Comparison of ENCODE assay signal across 9 cellular contexts in genomic region chr7:11458736-11459483, GRCh38.
A peak's percentile ranks its signal among the peaks of the same experiment; 100 is the strongest.
DNase-seq lines count a peak whose midpoint lies in the region; TF ChIP-seq lines count a peak whose summit lies in the region.
"Had no signal": no experiment of that assay in that cellular context is flagged by ENCODE, and none has a peak within 500 bp of the region (broad histone marks: within the 10 kb centered on the region; RNA-seq: fewer than 3 reads in every experiment).

No MANE protein-coding gene starts in this region.

- H3K23ac ChIP-seq in H9 (ENCODE audit: insufficient read length, low read depth, low read length) = no peak overlapping the region

- no peaks in the 10 kb centered on the region for H3K79me2 ChIP-seq in H9 (ENCODE audit: insufficient read depth, low read length)

- H3K4me1 Mint-ChIP-seq in H9 = 0 out of 4 replicates have a peak, but pooled peaks cover 0 to under 1% of the 10 kb centered on the region in 2 experiments

- H3K9ac ChIP-seq in H9 (ENCODE audit: extremely low read depth, insufficient read length, low read length) = no peak overlapping the region

- no peak overlapping the region for H3K4me2 ChIP-seq in H9 (ENCODE audit: insufficient read depth, insufficient read length, low read length)

- no peak overlapping the region for H2BK15ac ChIP-seq in H9 (ENCODE audit: low read depth, low read length)

- H3K27ac Mint-ChIP-seq in H9 = no peak overlapping the region

- no peaks in the 10 kb centered on the region for H3K9me3 ChIP-seq in H9 (ENCODE audit: control insufficient read depth, low read depth, low read length)
- H3K9me3 ChIP-seq: SJSA1 had no signal

- H3K14ac ChIP-seq in H9 (ENCODE audit: insufficient read depth, low read length) = no peak overlapping the region

- no peak overlapping the region for H3K4me3 Mint-ChIP-seq in H9

- no peak for TF ChIP-seq POLR2A in erythroblast (IDR thresholded peaks at IDR 0.05; ENCODE audit: low read length)

- H2BK20ac ChIP-seq in H9 (ENCODE audit: low read depth, low read length, poor library complexity, severe bottlenecking) = no peak overlapping the region

- no peak for TF ChIP-seq CTCF in choroid plexus epithelial cell (conservative IDR thresholded peaks at IDR 0.05; ENCODE audit: low read depth, low read length)
- no peak for TF ChIP-seq CTCF in H9 (conservative IDR thresholded peaks at IDR 0.05)

- H3K9me3 Mint-ChIP-seq in H9 = no peaks in the 10 kb centered on the region

- H3T11ph ChIP-seq in H9 (ENCODE audit: low read length) = no peak overlapping the region

- no CpG with 5 or more reads among the region's 5 CpGs for WGBS in H9 (ENCODE audit: extremely low coverage, insufficient read length, low lambda C conversion rate)

- no peak overlapping the region for H3K56ac ChIP-seq in H9 (ENCODE audit: insufficient read length, low read depth, low read length)

- H3K18ac ChIP-seq in H9 (ENCODE audit: insufficient read length, low read depth, low read length) = no peak overlapping the region

- no peaks in the 10 kb centered on the region for H4K20me1 ChIP-seq in H9 (ENCODE audit: control insufficient read depth, insufficient read depth, insufficient read length)

- H3K79me1 ChIP-seq in H9 (ENCODE audit: insufficient read depth, low read depth, low read length, poor library complexity, severe bottlenecking) = no peaks in the 10 kb centered on the region

- H2BK120ac ChIP-seq in H9 (ENCODE audit: low read depth, low read length, poor library complexity, severe bottlenecking) = no peak overlapping the region

- no peaks in the 10 kb centered on the region for H3K27me3 ChIP-seq in H9 (ENCODE audit: insufficient read depth, low read length)
- H3K27me3 ChIP-seq: SJSA1 had no signal

- DNase-seq in GM03348 (ENCODE audit: low spot score) (peak; percentile 4), LHCN-M2 (ENCODE audit: low read depth) (peak; percentile 52), choroid plexus epithelial cell (ENCODE audit: low read depth) (peak; percentile 93), pulmonary artery endothelial cell (ENCODE audit: low read depth, low spot score) (peak; percentile 93), hypothalamus (lab: John Stamatoyannopoulos, UW) (no peak), anterior cingulate cortex (lab: John Stamatoyannopoulos, UW) (no peak), H9 (no peak), erythroblast (lab: John Stamatoyannopoulos, UW) (no peak)

- H3K27me3 Mint-ChIP-seq in H9 (ENCODE audit: low read depth) = no peaks in the 10 kb centered on the region

- no peak overlapping the region for H2AFZ ChIP-seq in H9 (ENCODE audit: low read length)

- no peak overlapping the region for H4K5ac ChIP-seq in H9 (ENCODE audit: insufficient read length, low read depth, low read length)

- no peaks in the 10 kb centered on the region for H3K4me1 ChIP-seq in H9 (ENCODE audit: insufficient read depth, low read length)

- H2BK12ac ChIP-seq in H9 (ENCODE audit: insufficient read length, low read depth, low read length) = no peak overlapping the region

- H2BK5ac ChIP-seq in H9 (ENCODE audit: insufficient read length, low read length) = no peak overlapping the region

- no peak overlapping the region for H3K4me3 ChIP-seq in choroid plexus epithelial cell (ENCODE audit: low read depth, low read length)
- H3K4me3 ChIP-seq: SJSA1 had no signal

- no peak overlapping the region for H4K91ac ChIP-seq in H9 (ENCODE audit: insufficient read length, low read depth, low read length)

- no peak overlapping the region for H2AK5ac ChIP-seq in H9 (ENCODE audit: insufficient read length, low read length)

- no peak overlapping the region for H3K4ac ChIP-seq in H9 (ENCODE audit: low read depth, low read length)

- no peak overlapping the region for H3K27ac ChIP-seq in H9 (ENCODE audit: insufficient read length, low read depth, low read length)
- H3K27ac ChIP-seq: SJSA1 had no signal

- H4K8ac ChIP-seq in H9 (replicated peaks; ENCODE audit: insufficient read length, low read depth, low read length) = no peak overlapping the region

- H3K36me3 Mint-ChIP-seq in H9 (ENCODE audit: insufficient read depth in 1 of 3, low read depth in 3 of 3) = no peaks in the 10 kb centered on the region

- no peaks in the 10 kb centered on the region for H3K23me2 ChIP-seq in H9 (ENCODE audit: insufficient read length, low read depth, low read length, poor library complexity, severe bottlenecking)

Comparison
In these comparisons a context has a peak if more than half of its experiments do, and no peak if none do; other contexts are left out.
1. DNase-seq: peak in GM03348 (single experiment), LHCN-M2 (single experiment), choroid plexus epithelial cell (single experiment) and pulmonary artery endothelial cell (single experiment); none in hypothalamus (0 of 51), anterior cingulate cortex (0 of 58), H9 (single experiment) and erythroblast (0 of 2).